In the genomic region with DNA sequence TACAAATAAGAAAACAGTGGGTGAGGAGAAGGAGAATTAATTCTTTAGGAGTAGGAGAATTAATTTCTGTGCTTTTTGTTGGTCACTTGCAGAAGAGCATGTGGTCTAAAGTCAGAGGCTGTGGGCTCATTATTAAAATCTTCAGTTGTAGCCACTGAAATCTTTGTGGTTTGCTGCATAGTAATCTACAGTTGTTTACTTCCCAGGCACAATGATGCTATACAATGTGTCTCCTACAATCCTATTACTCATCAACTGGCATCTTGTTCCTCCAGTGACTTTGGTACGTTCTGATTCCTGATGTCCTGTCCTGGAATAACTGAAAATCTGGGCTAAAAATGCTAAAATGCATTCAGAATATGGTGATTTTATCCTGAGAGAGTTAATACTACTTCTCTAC, we compare ENCODE assay signal across 16 cellular contexts. TPM values are rescaled to one million over a fixed set of nuclear protein-coding genes. Genes with fewer than 3 reads are reported as not detected.
DNase-seq lines count a peak whose midpoint lies in the region; TF ChIP-seq lines count a peak whose summit lies in the region.
"Had no signal": no experiment of that assay in that cellular context is flagged by ENCODE, and none has a peak within 500 bp of the region (broad histone marks: within the 10 kb centered on the region; RNA-seq: fewer than 3 reads in every experiment).

No MANE protein-coding gene starts in this region.

- no peaks in the 10 kb centered on the region for H3K9me3 ChIP-seq in adrenal gland (replicated peaks in 1 of 3)
- no peaks in the 10 kb centered on the region for H3K9me3 ChIP-seq in HAP-1

- in situ Hi-C loops in HAP-1 (cut with MboI; ENCODE audit: low sequenced_read_pairs): no loop called here

- H3K36me3 ChIP-seq in adrenal gland (replicated peaks in 1 of 2) (peaks cover 0 to 22% of the 10 kb centered on the region in 2 donors), HAP-1 (replicated peaks) (no peaks in the 10 kb centered on the region)

- peak overlapping the region in 3 of 5 donors; percentile 28 to 79 (median 75) for H3K27ac ChIP-seq in adrenal gland
- H3K27ac ChIP-seq: HL-60 had no signal

- H3K27me3 ChIP-seq in adrenal gland: no peaks in the 10 kb centered on the region
- H3K27me3 ChIP-seq in HAP-1 (ENCODE audit: low read depth): no peaks in the 10 kb centered on the region

- TF ChIP-seq CTCF in AG10803 (conservative IDR thresholded peaks at IDR 0.05; ENCODE audit: low read length) (no peak), adrenal gland (IDR thresholded peaks at IDR 0.05) (no peak)

- intact Hi-C loops in adrenal gland (cut with DNase I): no loop called here

- DNase-seq in AG10803 (ENCODE audit: low read depth): peak; percentile 77
- peak; percentile 72 for DNase-seq in H4 (ENCODE audit: low spot score)
- DNase-seq in adrenal gland: no peak
- DNase-seq in globus pallidus (ENCODE audit: low spot score): peak; percentile 53
- no peak for DNase-seq in stimulated activated CD4-positive, alpha-beta T cell treated with anti-CD3 and anti-CD28 coated beads, Interleukin-2, amount 100 ng/mL, for 48 hours
- DNase-seq in HAP-1 (ENCODE audit: low spot score in 2 of 2): no peak
- no peak for DNase-seq in occipital lobe (lab: John Stamatoyannopoulos, UW)
- no peak for DNase-seq in anterior cingulate cortex (lab: John Stamatoyannopoulos, UW)
- DNase-seq: activated CD4-positive, alpha-beta memory T cell treated with anti-CD3 and anti-CD28 coated beads, Interleukin-2, amount 10 ng/mL, durations not matched to agents 7 days and 5 days; amniotic stem cell; NCI-H1417; NCI-H69; nephron progenitor cell; stimulated activated naive CD8-positive, alpha-beta T cell treated with anti-CD3 and anti-CD28 coated beads, Interleukin-15, amount 100 ng/mL, for 72 hours had no signal

- H3K4me3 ChIP-seq in AG10803 (ENCODE audit: low read length) (no peak overlapping the region), adrenal gland (no peak overlapping the region), HAP-1 (no peak overlapping the region)

- WGBS in adrenal gland, 4 donors: 84 to 100% (median 97%) methylated on average over 1 of the region's 1 CpG

- TF ChIP-seq POLR2A in adrenal gland (IDR thresholded peaks at IDR 0.05): no peak

- H3K4me1 ChIP-seq in adrenal gland (replicated peaks in 1 of 2) (peaks cover 0 to 13% of the 10 kb centered on the region in 2 donors), HAP-1 (no peaks in the 10 kb centered on the region)

RNA-seq across cellular contexts. Expression of a gene that starts 21.0 kb away (rescaled TPM):
- total RNA-seq in H4 (2014; rRNA removed; shearing (Covaris generic)): 12.4 and 23.6 TPM in 2 replicates
- total RNA-seq in adrenal gland (10 to 100 TPM; 18.2 to 38.4 (median 26.7) TPM), occipital lobe (23.7 TPM)
- 10 to 100 TPM; 15.7 to 23.9 (median 23.3) TPM for polyA plus RNA-seq in adrenal gland

RNA-seq across cellular contexts. Expression of a gene that starts 21.3 kb away (rescaled TPM):
- 35.4 and 40.5 TPM in 2 replicates for total RNA-seq in H4 (2014; rRNA removed; shearing (Covaris generic))
- total RNA-seq in adrenal gland (10 to 100 TPM in 7 of 8 donors, 1 to 10 TPM in 1; 9.9 to 32.3 (median 25.4) TPM), occipital lobe (29.0 TPM)
- polyA plus RNA-seq in adrenal gland: 10 to 100 TPM; 13.3 to 28.9 (median 13.4) TPM

RNA-seq across cellular contexts. Expression of a gene that starts 32.6 kb away (rescaled TPM):
- 0.06 TPM in 1 of 2 replicates, not detected in the other for total RNA-seq in H4 (2014; rRNA removed; shearing (Covaris generic))
- total RNA-seq in adrenal gland (1 to 10 TPM in 2 of 8 donors, under 1 TPM in 5, not detected in 1; 0.17 to 1.3 (median 0.41) TPM), occipital lobe (0.16 TPM)
- 1 to 10 TPM in 2 of 3 donors, under 1 TPM in 1; 0.37 to 3.9 (median 2.8) TPM for polyA plus RNA-seq in adrenal gland
- polyA plus RNA-seq: CD14-positive monocyte had no signal

Comparison
In these comparisons a context has a peak if more than half of its experiments do, and no peak if none do; other contexts are left out.
1. DNase-seq: peak in AG10803 (single experiment), H4 (single experiment) and globus pallidus (single experiment); none in adrenal gland (0 of 7), stimulated activated CD4-positive, alpha-beta T cell treated with anti-CD3 and anti-CD28 coated beads, Interleukin-2, amount 100 ng/mL, for 48 hours (0 of 2), HAP-1 (0 of 2), occipital lobe (single experiment) and anterior cingulate cortex (0 of 58).